ENCODE assay signal across 8 cellular contexts in genomic region chr14:23033801-23034497, GRCh38. TPM values are rescaled to one million over a fixed set of nuclear protein-coding genes. Genes with fewer than 3 reads are reported as not detected.
DNase-seq lines count a peak whose midpoint lies in the region; ATAC-seq and TF ChIP-seq lines count a peak whose summit lies in the region.

No MANE protein-coding gene starts in this region.

- TF ChIP-seq EP300 in upper lobe of left lung (IDR thresholded peaks at IDR 0.05) = no peak

- H3K36me3 Mint-ChIP-seq in activated naive CD4-positive, alpha-beta T cell treated with anti-CD3 and anti-CD28 coated beads, Interleukin-2, amount 10 ng/mL, durations not matched to agents 7 days and 5 days = peaks cover 30% of the 10 kb centered on the region

- H3K27me3 Mint-ChIP-seq in activated naive CD4-positive, alpha-beta T cell treated with anti-CD3 and anti-CD28 coated beads, Interleukin-2, amount 10 ng/mL, durations not matched to agents 7 days and 5 days = no peaks in the 10 kb centered on the region

- no peaks in the 10 kb centered on the region for H3K27me3 ChIP-seq in adrenal gland
- no peaks in the 10 kb centered on the region for H3K27me3 ChIP-seq in right lobe of liver
- H3K27me3 ChIP-seq in upper lobe of left lung = no peaks in the 10 kb centered on the region

- intact Hi-C loops in adrenal gland (cut with DNase I) (no loop called here), right lobe of liver (cut with DNase I) (no loop called here)

- CTCF ChIA-PET in activated naive CD4-positive, alpha-beta T cell treated with anti-CD3 and anti-CD28 coated beads, Interleukin-2, amount 10 ng/mL, durations not matched to agents 7 days and 5 days (lab: Charles Lee) = interaction anchor here (0.6 to 1.5 kb wide), 6 partner anchors 13 to 81 kb away, joined by 3 to 6 read pairs (median 4); no protein-coding TSS in a partner anchor

- H3K27ac ChIP-seq in adrenal gland (peak overlapping the region; percentile 85 to 96 (median 93)), right lobe of liver (peak overlapping the region; percentile 80 to 92 (median 82)), upper lobe of left lung (peak overlapping the region; percentile 88 to 93 (median 92))

- H3K9me3 Mint-ChIP-seq in activated naive CD4-positive, alpha-beta T cell treated with anti-CD3 and anti-CD28 coated beads, Interleukin-2, amount 10 ng/mL, durations not matched to agents 7 days and 5 days = no peaks in the 10 kb centered on the region

- H3K4me3 Mint-ChIP-seq in activated naive CD4-positive, alpha-beta T cell treated with anti-CD3 and anti-CD28 coated beads, Interleukin-2, amount 10 ng/mL, durations not matched to agents 7 days and 5 days = peak overlapping the region; percentile 71

- WGBS in adrenal gland, 4 donors = 41 to 58% (median 47%) methylated on average over 13 to 17 of the region's 17 CpGs
- 45% methylated on average over 13 of the region's 17 CpGs for WGBS in right lobe of liver (ENCODE audit: insufficient coverage, low coverage, low lambda C conversion rate, missing lambda C conversion rate)
- 39 to 49% methylated on average over 14 to 17 of the region's 17 CpGs for WGBS in upper lobe of left lung, 2 donors

- no peak for DNase-seq in activated naive CD4-positive, alpha-beta T cell treated with anti-CD3 and anti-CD28 coated beads, Interleukin-2, amount 10 ng/mL, durations not matched to agents 7 days and 5 days
- no peak for DNase-seq in activated naive CD4-positive, alpha-beta T cell treated with Interleukin-2 at 50 U/mL for 16 hours
- DNase-seq in adrenal gland = no peak
- DNase-seq in right lobe of liver = no peak
- no peak for DNase-seq in upper lobe of left lung
- DNase-seq in HPDE6-E6E7 (ENCODE audit: extremely low spot score) = no peak
- no peak for DNase-seq in iPS-NIHi11 (ENCODE audit: low spot score)

- H3K27ac Mint-ChIP-seq in activated naive CD4-positive, alpha-beta T cell treated with anti-CD3 and anti-CD28 coated beads, Interleukin-2, amount 10 ng/mL, durations not matched to agents 7 days and 5 days = peak overlapping the region; percentile 95

- H3K4me1 ChIP-seq in adrenal gland (replicated peaks in 1 of 2) (peaks cover 12 to 15% of the 10 kb centered on the region in 2 donors), right lobe of liver (peaks cover 0 to 13% (median 3%) of the 10 kb centered on the region in 4 donors), upper lobe of left lung (peaks cover 9 to 16% (median 14%) of the 10 kb centered on the region in 4 donors)

- TF ChIP-seq POLR2A in adrenal gland (IDR thresholded peaks at IDR 0.05) (no peak), right lobe of liver (IDR thresholded peaks at IDR 0.05) (no peak), upper lobe of left lung (IDR thresholded peaks at IDR 0.05) (no peak)

- H3K36me3 ChIP-seq in adrenal gland (replicated peaks in 1 of 2) = peaks cover 0 to 37% of the 10 kb centered on the region in 2 donors
- H3K36me3 ChIP-seq in right lobe of liver = peaks cover 0 to 37% (median 7%) of the 10 kb centered on the region in 4 donors
- peaks cover 15 to 38% (median 28%) of the 10 kb centered on the region in 4 donors for H3K36me3 ChIP-seq in upper lobe of left lung

- H3K4me1 Mint-ChIP-seq in activated naive CD4-positive, alpha-beta T cell treated with anti-CD3 and anti-CD28 coated beads, Interleukin-2, amount 10 ng/mL, durations not matched to agents 7 days and 5 days = peaks cover 46% of the 10 kb centered on the region

- H3K9me3 ChIP-seq in adrenal gland (replicated peaks in 1 of 3) (no peaks in the 10 kb centered on the region), right lobe of liver (no peaks in the 10 kb centered on the region), upper lobe of left lung (no peaks in the 10 kb centered on the region)

- peak overlapping the region; percentile 17 to 68 (median 40) for H3K4me3 ChIP-seq in adrenal gland
- H3K4me3 ChIP-seq in right lobe of liver = peak overlapping the region; percentile 83 to 96 (median 85)
- peak overlapping the region; percentile 60 to 81 (median 61) for H3K4me3 ChIP-seq in upper lobe of left lung

- ATAC-seq in right lobe of liver (peak in 1 of 4 donors; percentile 2), upper lobe of left lung (ENCODE audit: low FRiP score in 2 of 2) (no peak), GM18909 (IDR thresholded peaks at IDR 0.05; ENCODE audit: poor library complexity, unreplicated experiment) (no peak)

- TF ChIP-seq CTCF in adrenal gland (IDR thresholded peaks at IDR 0.05) = no peak
- TF ChIP-seq CTCF in right lobe of liver (IDR thresholded peaks at IDR 0.05) = no peak
- TF ChIP-seq CTCF in upper lobe of left lung (IDR thresholded peaks at IDR 0.05) = no peak

RNA-seq across cellular contexts. Expression of gene PSMB5, which starts 0.8 kb away (rescaled TPM):
- total RNA-seq in adrenal gland = 100 to 1,000 TPM; 114 to 251 (median 139) TPM
- polyA plus RNA-seq in adrenal gland = 100 to 1,000 TPM in 1 of 3 donors, 10 to 100 TPM in 2; 55.4 to 175 (median 75.4) TPM
- total RNA-seq in right lobe of liver = 10 to 100 TPM; 51.2 to 93.5 (median 59.1) TPM
- total RNA-seq in upper lobe of left lung = 100 to 1,000 TPM in 2 of 6 donors, 10 to 100 TPM in 4; 58.7 to 147 (median 86.1) TPM

RNA-seq across cellular contexts. Expression of gene PSMB11, which starts 8.1 kb away (rescaled TPM):
- not detected for total RNA-seq in adrenal gland
- not detected for polyA plus RNA-seq in adrenal gland
- not detected for total RNA-seq in right lobe of liver
- not detected for total RNA-seq in upper lobe of left lung

RNA-seq across cellular contexts. Expression of gene CDH24, which starts 23.4 kb away (rescaled TPM):
- total RNA-seq in adrenal gland = 1 to 10 TPM; 1.9 to 5.7 (median 3.4) TPM
- 10 to 100 TPM in 2 of 3 donors, 1 to 10 TPM in 1; 1.5 to 29.3 (median 15.3) TPM for polyA plus RNA-seq in adrenal gland
- under 1 TPM; 0.26 to 0.74 (median 0.54) TPM for total RNA-seq in right lobe of liver
- total RNA-seq in upper lobe of left lung = 1 to 10 TPM; 2.0 to 8.0 (median 4.2) TPM

RNA-seq across cellular contexts. Expression of gene C14orf93, which starts 24.0 kb away (rescaled TPM):
- total RNA-seq in adrenal gland = 10 to 100 TPM in 2 of 8 donors, 1 to 10 TPM in 6; 4.0 to 12.4 (median 7.7) TPM
- 10 to 100 TPM in 1 of 3 donors, 1 to 10 TPM in 2; 2.9 to 12.5 (median 7.5) TPM for polyA plus RNA-seq in adrenal gland
- 1 to 10 TPM; 1.7 to 4.0 (median 3.2) TPM for total RNA-seq in right lobe of liver
- total RNA-seq in upper lobe of left lung = 10 to 100 TPM in 4 of 6 donors, 1 to 10 TPM in 2; 7.1 to 12.9 (median 11.4) TPM

RNA-seq across cellular contexts. Expression of gene AJUBA, which starts 51.6 kb away (rescaled TPM):
- total RNA-seq in adrenal gland (10 to 100 TPM in 3 of 8 donors, 1 to 10 TPM in 5; 2.0 to 12.6 (median 7.3) TPM), right lobe of liver (10 to 100 TPM in 5 of 6 experiments, 1 to 10 TPM in 1; 7.8 to 64.6 (median 54.2) TPM), upper lobe of left lung (10 to 100 TPM; 34.4 to 50.3 (median 39.5) TPM)
- 1 to 10 TPM; 1.4 to 3.6 (median 2.3) TPM for polyA plus RNA-seq in adrenal gland
